In the genomic region with DNA sequence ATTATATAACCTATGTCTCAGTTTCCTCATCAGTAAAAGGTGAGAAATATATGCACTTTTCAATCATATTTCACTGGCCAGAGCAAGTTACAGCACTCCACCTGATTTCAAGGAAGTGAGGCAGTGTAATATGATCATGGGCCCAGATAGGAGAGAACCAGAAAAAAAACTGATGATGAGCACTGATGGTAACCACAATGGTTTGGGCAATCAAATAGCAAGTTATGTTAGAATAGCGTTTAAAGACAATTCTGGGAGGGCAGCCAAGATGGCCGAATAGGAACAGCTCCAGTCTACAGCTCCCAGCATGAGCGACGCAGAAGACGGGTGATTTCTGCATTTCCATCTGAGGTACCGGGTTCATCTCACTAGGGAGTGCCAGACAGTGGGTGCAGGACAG, we compare ENCODE assay signal across 8 cellular contexts.
DNase-seq lines count a peak whose midpoint lies in the region; ATAC-seq and TF ChIP-seq lines count a peak whose summit lies in the region.
"Not testable (repeated sequence)": the region's sequence is repeated elsewhere in the genome, so short reads cannot be mapped to it uniquely, and the experiment has no call there.

No MANE protein-coding gene starts in this region.

- H3K27me3 ChIP-seq in prostate gland (replicated peaks; ENCODE audit: insufficient read depth), result not testable (repeated sequence)

- H3K27ac Mint-ChIP-seq in HFFc6, result not testable (repeated sequence)
- peak overlapping the region; percentile 74 to 82 for H3K27ac Mint-ChIP-seq in T-cell

- not testable (repeated sequence) for H3K36me3 ChIP-seq in prostate gland

- not testable (repeated sequence) for H3K9me3 ChIP-seq in prostate gland

- ATAC-seq in T-cell (replicated peaks in 1 of 4), result not testable (repeated sequence)

- TF ChIP-seq POLR2A in prostate gland (IDR thresholded peaks at IDR 0.05), result not testable (repeated sequence)

- POLR2A ChIA-PET in T-cell (lab: Charles Lee), result not testable (repeated sequence)

- peak overlapping the region; percentile 39 to 75 for H3K27ac ChIP-seq in prostate gland

- intact Hi-C loops in prostate gland (cut with DNase I), result not testable (repeated sequence)

- CTCF ChIA-PET in T-cell (lab: Charles Lee), result interaction anchor here in 1 of 2 donors (1.3 kb wide), 1 partner anchor 12 kb away, joined by 3 read pairs; no protein-coding TSS in a partner anchor

- not testable (repeated sequence) for H3K9me3 Mint-ChIP-seq in HFFc6, T-cell

- DNase-seq in AG08395 (ENCODE audit: low spot score), result peak; percentile 6
- peak; percentile 33 for DNase-seq in HFFc6
- peak; percentile 47 for DNase-seq in MV-4-11 (lab: John Stamatoyannopoulos, UW)
- not testable (repeated sequence) for DNase-seq in T-cell
- peak; percentile 57 for DNase-seq in astrocyte of the spinal cord (ENCODE audit: low read depth, low spot score)
- peak; percentile 88 for DNase-seq in fibroblast of mammary gland (ENCODE audit: low read depth)
- DNase-seq in kidney tubule cell (ENCODE audit: low spot score), result peak; percentile 3
- DNase-seq in prostate gland (ENCODE audit: low spot score), result peak; percentile 27

- 67% methylated on average over 6 of the region's 6 CpGs for WGBS in prostate gland

- not testable (repeated sequence) for TF ChIP-seq CTCF in HFFc6 (IDR thresholded peaks at IDR 0.05); astrocyte of the spinal cord (IDR thresholded peaks at IDR 0.05; ENCODE audit: low read depth, low read length); fibroblast of mammary gland (conservative IDR thresholded peaks at IDR 0.05; ENCODE audit: control insufficient read depth, insufficient read depth, low read depth, low read length); prostate gland (IDR thresholded peaks at IDR 0.05)

- in situ Hi-C loops in astrocyte of the spinal cord (cut with HindIII; ENCODE audit: low sequenced_read_pairs), result not testable (repeated sequence)

- not testable (repeated sequence) for H3K4me3 Mint-ChIP-seq in HFFc6, T-cell

- not testable (repeated sequence) for H3K36me3 Mint-ChIP-seq in HFFc6 (ENCODE audit: low read depth); T-cell

- not testable (repeated sequence) for H3K4me3 ChIP-seq in astrocyte of the spinal cord (ENCODE audit: low read depth, low read length); fibroblast of mammary gland (ENCODE audit: control insufficient read depth, low read depth, low read length); prostate gland

- not testable (repeated sequence) for H3K27me3 Mint-ChIP-seq in HFFc6 (ENCODE audit: insufficient read depth); T-cell

- H3K4me1 Mint-ChIP-seq in HFFc6 (ENCODE audit: low read depth), result peaks cover 27% of the 10 kb centered on the region
- H3K4me1 Mint-ChIP-seq in T-cell, result peaks cover 29 to 39% (median 34%) of the 10 kb centered on the region in 3 donors

- H3K4me1 ChIP-seq in prostate gland (replicated peaks), result peaks cover 16% of the 10 kb centered on the region
